In genomic region chr15:90423920-90424319, GRCh38 we compare ENCODE assay signal across 15 cellular contexts. TPM values are rescaled to one million over a fixed set of nuclear protein-coding genes. Genes with fewer than 3 reads are reported as not detected.
DNase-seq lines count a peak whose midpoint lies in the region; ATAC-seq and TF ChIP-seq lines count a peak whose summit lies in the region.
"Had no signal": no experiment of that assay in that cellular context is flagged by ENCODE, and none has a peak within 500 bp of the region (broad histone marks: within the 10 kb centered on the region; RNA-seq: fewer than 3 reads in every experiment).

No MANE protein-coding gene starts in this region.

- H3K9me3 ChIP-seq in CD4-positive, CD25-positive, alpha-beta regulatory T cell (ENCODE audit: control insufficient read depth in 2 of 2, low read length in 2 of 2): no peaks in the 10 kb centered on the region
- no peaks in the 10 kb centered on the region for H3K9me3 ChIP-seq in right atrium auricular region
- no peaks in the 10 kb centered on the region for H3K9me3 ChIP-seq in skeletal muscle tissue (ENCODE audit: control insufficient read depth in 3 of 3, low read length in 3 of 3)

- no peaks in the 10 kb centered on the region for H3K27me3 ChIP-seq in CD4-positive, CD25-positive, alpha-beta regulatory T cell (ENCODE audit: control insufficient read depth, insufficient read depth, low read length)
- H3K27me3 ChIP-seq in right atrium auricular region (no peaks in the 10 kb centered on the region), skeletal muscle tissue (ENCODE audit: control insufficient read depth in 3 of 3, insufficient read depth in 3 of 3, low read length in 3 of 3) (no peaks in the 10 kb centered on the region)

- H3K4me1 ChIP-seq in CD4-positive, CD25-positive, alpha-beta regulatory T cell (ENCODE audit: control insufficient read depth, insufficient read depth, low read length, poor library complexity, severe bottlenecking): peaks cover 41% of the 10 kb centered on the region
- H3K4me1 ChIP-seq in right atrium auricular region: peaks cover 0 to 65% of the 10 kb centered on the region in 2 donors
- peaks cover 37 to 41% (median 41%) of the 10 kb centered on the region in 3 donors for H3K4me1 ChIP-seq in skeletal muscle tissue (ENCODE audit: control insufficient read depth in 3 of 3, insufficient read depth in 3 of 3, low read length in 3 of 3)

- CTCF ChIA-PET in WTC11 (lab: Charles Lee): interaction anchor here (0.6 kb wide), 1 partner anchor 282 kb away, joined by 3 read pairs; no protein-coding TSS in a partner anchor

- no peak for DNase-seq in CD4-positive, CD25-positive, alpha-beta regulatory T cell
- DNase-seq in WTC11 (ENCODE audit: low spot score) (no peak), right atrium auricular region (ENCODE audit: low spot score) (no peak), NCI-H446 (lab: John Stamatoyannopoulos, UW) (no peak), NCI-H2029 treated with DMSO at 0.1 percent for 48 hours (lab: John Stamatoyannopoulos, UW) (no peak)
- DNase-seq in activated CD4-positive, alpha-beta T cell treated with anti-CD3 and anti-CD28 coated beads for 4 hours: no peak
- DNase-seq: activated CD4-positive, alpha-beta T cell treated with anti-CD3 and anti-CD28 coated beads for 48 hours; activated naive CD4-positive, alpha-beta T cell treated with anti-CD3 and anti-CD28 coated beads, Interleukin-2, amount 10 ng/mL, durations not matched to agents 7 days and 5 days; DMS53; NCI-H1436 treated with DMSO at 0.1 percent for 48 hours; NCI-H345; stimulated activated CD4-positive, alpha-beta T cell treated with anti-CD3 and anti-CD28 coated beads, Interleukin-15, amount 100 ng/mL, for 24 hours had no signal

- POLR2A ChIA-PET in WTC11 (lab: Charles Lee): no interaction called here

- TF ChIP-seq CTCF in WTC11 (IDR thresholded peaks at IDR 0.05) (no peak), right atrium auricular region (IDR thresholded peaks at IDR 0.05) (no peak)

- peaks cover 20% of the 10 kb centered on the region for H3K36me3 ChIP-seq in CD4-positive, CD25-positive, alpha-beta regulatory T cell (ENCODE audit: control insufficient read depth, insufficient read depth, low read length)
- peaks cover 22% of the 10 kb centered on the region for H3K36me3 ChIP-seq in right atrium auricular region
- H3K36me3 ChIP-seq in skeletal muscle tissue (ENCODE audit: control insufficient read depth in 3 of 3, insufficient read depth in 3 of 3, low read length in 3 of 3): peaks cover 3 to 9% (median 3%) of the 10 kb centered on the region in 3 donors

- H3K4me1 Mint-ChIP-seq in CD4-positive, CD25-positive, alpha-beta regulatory T cell: peaks cover 25 to 60% (median 47%) of the 10 kb centered on the region in 4 donors
- H3K4me1 Mint-ChIP-seq in WTC11: peaks cover 43% of the 10 kb centered on the region

- no peak overlapping the region for H3K4me3 ChIP-seq in CD4-positive, CD25-positive, alpha-beta regulatory T cell (ENCODE audit: low read depth, low read length)
- H3K4me3 ChIP-seq in right atrium auricular region (no peak overlapping the region), skeletal muscle tissue (ENCODE audit: low read length in 3 of 3) (peak overlapping the region in 1 of 3 donors; percentile 24)

- peak overlapping the region in 1 of 4 donors; percentile 34 for H3K4me3 Mint-ChIP-seq in CD4-positive, CD25-positive, alpha-beta regulatory T cell
- no peak overlapping the region for H3K4me3 Mint-ChIP-seq in WTC11
- H3K4me3 Mint-ChIP-seq: activated naive CD4-positive, alpha-beta T cell treated with anti-CD3 and anti-CD28 coated beads, Interleukin-2, amount 10 ng/mL, durations not matched to agents 7 days and 5 days had no signal

- H3K27ac Mint-ChIP-seq in CD4-positive, CD25-positive, alpha-beta regulatory T cell: peak overlapping the region; percentile 10 to 75 (median 21)
- 0 out of 2 replicates have a peak overlapping the region, but pooled peaks have one; percentile 42 for H3K27ac Mint-ChIP-seq in WTC11
- H3K27ac Mint-ChIP-seq: activated naive CD4-positive, alpha-beta T cell treated with anti-CD3 and anti-CD28 coated beads, Interleukin-2, amount 10 ng/mL, durations not matched to agents 7 days and 5 days had no signal

- no peak for ATAC-seq in CD4-positive, CD25-positive, alpha-beta regulatory T cell (ENCODE audit: low read depth in 2 of 2)
- ATAC-seq in WTC11 (no peak), GM21786 (IDR thresholded peaks at IDR 0.05; ENCODE audit: unreplicated experiment) (no peak)
- ATAC-seq: HCT116 had no signal

- peaks cover 17% of the 10 kb centered on the region for H3K36me3 Mint-ChIP-seq in CD4-positive, CD25-positive, alpha-beta regulatory T cell
- H3K36me3 Mint-ChIP-seq in WTC11: peaks cover 6% of the 10 kb centered on the region; the same call in 1 of the 2 replicates

- H3K27me3 Mint-ChIP-seq in CD4-positive, CD25-positive, alpha-beta regulatory T cell: no peaks in the 10 kb centered on the region
- H3K27me3 Mint-ChIP-seq in WTC11 (ENCODE audit: low read depth): no peaks in the 10 kb centered on the region
- H3K27me3 Mint-ChIP-seq: activated naive CD4-positive, alpha-beta T cell treated with anti-CD3 and anti-CD28 coated beads, Interleukin-2, amount 10 ng/mL, durations not matched to agents 7 days and 5 days had no signal

- no peak overlapping the region for H3K27ac ChIP-seq in CD4-positive, CD25-positive, alpha-beta regulatory T cell (ENCODE audit: insufficient read depth, low read length, poor library complexity, severe bottlenecking)
- peak overlapping the region; percentile 10 to 30 for H3K27ac ChIP-seq in right atrium auricular region
- peak overlapping the region; percentile 45 for H3K27ac ChIP-seq in skeletal muscle tissue (ENCODE audit: low read depth, low read length)

- no peaks in the 10 kb centered on the region for H3K9me3 Mint-ChIP-seq in CD4-positive, CD25-positive, alpha-beta regulatory T cell
- no peaks in the 10 kb centered on the region for H3K9me3 Mint-ChIP-seq in WTC11
- H3K9me3 Mint-ChIP-seq: activated naive CD4-positive, alpha-beta T cell treated with anti-CD3 and anti-CD28 coated beads, Interleukin-2, amount 10 ng/mL, durations not matched to agents 7 days and 5 days had no signal

- peak overlapping the region in 2 of 3 donors; percentile 19 to 35 for H3K9ac ChIP-seq in skeletal muscle tissue (ENCODE audit: low read depth in 1 of 3, low read length in 3 of 3)

TF ChIP-seq in WTC11, 78 proteins besides CTCF, POLR2A, EP300 and RAD21:
- TF ChIP-seq IRF2 (CRISPR knock-in tag; IDR thresholded peaks at IDR 0.05; ENCODE audit: borderline replicate concordance, low read depth) (no peak), ZNF219 (CRISPR knock-in tag; IDR thresholded peaks at IDR 0.05; ENCODE audit: borderline replicate concordance) (no peak), NR1H2 (CRISPR knock-in tag; IDR thresholded peaks at IDR 0.05) (no peak), HMGA2 (CRISPR knock-in tag; IDR thresholded peaks at IDR 0.05) (no peak), CREM (CRISPR knock-in tag; IDR thresholded peaks at IDR 0.05) (no peak), FOXP1 (CRISPR knock-in tag; IDR thresholded peaks at IDR 0.05; ENCODE audit: borderline replicate concordance) (no peak), NR3C1 (CRISPR knock-in tag; conservative IDR thresholded peaks at IDR 0.05; ENCODE audit: low read depth) (no peak)
TF ChIP-seq in WTC11: peak in this region for 0.

RNA-seq across cellular contexts. Expression of gene IQGAP1, which starts 35.9 kb away (rescaled TPM):
- 198 TPM for total RNA-seq in CD4-positive, CD25-positive, alpha-beta regulatory T cell
- polyA plus RNA-seq in CD4-positive, CD25-positive, alpha-beta regulatory T cell: 100 to 1,000 TPM in 3 of 4 donors, 10 to 100 TPM in 1; 98.2 to 147 (median 123) TPM
- total RNA-seq in WTC11 (2021) (83.0 to 106 TPM (median 86.8 TPM) in 3 replicates), right atrium auricular region (10 to 100 TPM; 56.5 to 96.3 TPM), skeletal muscle tissue (104 TPM)
